Comparison of ENCODE assay signal across 20 cellular contexts in the genomic region with DNA sequence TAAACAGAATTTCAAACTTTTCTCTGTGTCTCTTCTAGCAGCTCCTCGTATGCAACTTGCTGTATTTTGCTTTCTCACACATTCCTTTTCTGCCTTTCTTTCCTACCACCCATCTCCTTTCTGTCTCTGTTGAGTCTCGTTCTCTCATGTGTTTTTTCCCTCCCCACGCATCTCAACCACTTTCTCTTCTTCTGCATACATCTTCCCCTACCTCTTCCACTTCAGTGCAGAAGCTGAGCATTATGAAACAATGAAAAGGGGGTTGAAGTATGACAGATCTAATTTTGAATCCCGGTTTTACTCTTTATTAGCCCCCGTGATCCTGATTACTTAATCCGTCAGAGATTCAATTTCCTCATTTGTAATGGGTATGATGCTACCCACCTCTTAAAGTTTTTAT. TPM values are rescaled to one million over a fixed set of nuclear protein-coding genes. Genes with fewer than 3 reads are reported as not detected.
DNase-seq lines count a peak whose midpoint lies in the region; ATAC-seq, FAIRE-seq and TF ChIP-seq lines count a peak whose summit lies in the region.
"Had no signal": no experiment of that assay in that cellular context is flagged by ENCODE, and none has a peak within 500 bp of the region (broad histone marks: within the 10 kb centered on the region; RNA-seq: fewer than 3 reads in every experiment).

No MANE protein-coding gene starts in this region.

- no peaks in the 10 kb centered on the region for H3K9me1 ChIP-seq in endothelial cell of umbilical vein (replicated peaks; ENCODE audit: control insufficient read depth, extremely low read depth, insufficient read depth, low read length)

- no peaks in the 10 kb centered on the region for H3K9me3 ChIP-seq in CD8-positive, alpha-beta T cell (ENCODE audit: low read length)
- H3K9me3 ChIP-seq in T-helper 17 cell (ENCODE audit: control insufficient read depth, low read length, poor library complexity, severe bottlenecking) (no peaks in the 10 kb centered on the region), endothelial cell of umbilical vein (replicated peaks; ENCODE audit: control insufficient read depth, insufficient read depth, low read length) (no peaks in the 10 kb centered on the region)
- H3K9me3 ChIP-seq: MG63, SJCRH30 had no signal

- H3K9ac ChIP-seq in endothelial cell of umbilical vein (replicated peaks; ENCODE audit: extremely low read depth, insufficient read depth, low read length), result no peak overlapping the region
- H3K9ac ChIP-seq: KMS-11 had no signal

- H3K27ac Mint-ChIP-seq in CD8-positive, alpha-beta T cell, result peak overlapping the region; percentile 65
- peak overlapping the region; percentile 87 for H3K27ac Mint-ChIP-seq in T-helper 17 cell
- H3K27ac Mint-ChIP-seq: HFFc6 had no signal

- H3K4me1 Mint-ChIP-seq in activated T-cell treated with anti-CD3 and anti-CD28 coated beads, Interleukin-2, amount 50 U/mL, for 4 hours (ENCODE audit: low read depth), result peaks cover 52% of the 10 kb centered on the region
- peaks cover 42% of the 10 kb centered on the region for H3K4me1 Mint-ChIP-seq in CD8-positive, alpha-beta T cell (ENCODE audit: low read depth)
- H3K4me1 Mint-ChIP-seq in T-helper 17 cell, result peaks cover 46% of the 10 kb centered on the region

- H3K27ac ChIP-seq in CD8-positive, alpha-beta T cell (ENCODE audit: low read depth, low read length), result no peak overlapping the region
- no peak overlapping the region for H3K27ac ChIP-seq in endothelial cell of umbilical vein (ENCODE audit: insufficient read depth, low read depth, low read length)
- H3K27ac ChIP-seq: KMS-11, RWPE1, SJCRH30 had no signal

- dilution Hi-C loops in endothelial cell of umbilical vein (cut with MboI; ENCODE audit: extremely low pct_ligation_motif_present, low sequenced_read_pairs), result no loop called here

- peak; percentile 60 to 65 for ATAC-seq in activated T-cell treated with anti-CD3 and anti-CD28 coated beads, Interleukin-2, amount 50 U/mL, for 4 hours
- ATAC-seq in CD8-positive, alpha-beta T cell, result no peak
- ATAC-seq in T-helper 17 cell (no peak), HG02678 (IDR thresholded peaks at IDR 0.05; ENCODE audit: unreplicated experiment) (no peak)

- DNase-seq in activated T-cell treated with anti-CD3 and anti-CD28 coated beads, Interleukin-2, amount 50 U/mL, for 4 hours, result no peak
- DNase-seq in activated T-cell treated with anti-CD3 and anti-CD28 coated beads for 4 hours (no peak), T-helper 17 cell (no peak), endothelial cell of umbilical vein (ENCODE audit: low read depth, low spot score) (no peak), C1 segment of cervical spinal cord (lab: John Stamatoyannopoulos, UW) (no peak), SW 1271 (lab: John Stamatoyannopoulos, UW) (no peak)
- DNase-seq in CD8-positive, alpha-beta T cell, result no peak
- DNase-seq: AML-193; CD4-positive, alpha-beta memory T cell; HFFc6; MG63; NCI-H1105; NCI-H1694 treated with DMSO at 0.1 percent for 48 hours; NCI-H345; NCI-H69; SJCRH30 had no signal

- peaks cover 8% of the 10 kb centered on the region for H4K20me1 ChIP-seq in endothelial cell of umbilical vein (replicated peaks; ENCODE audit: control insufficient read depth, extremely low read depth, insufficient read depth, low read length)

- peaks cover 89% of the 10 kb centered on the region for H3K79me2 ChIP-seq in endothelial cell of umbilical vein (ENCODE audit: control insufficient read depth, insufficient read depth, low read length)

- H3K9me3 Mint-ChIP-seq in activated T-cell treated with anti-CD3 and anti-CD28 coated beads, Interleukin-2, amount 50 U/mL, for 4 hours, result no peaks in the 10 kb centered on the region
- H3K9me3 Mint-ChIP-seq in CD8-positive, alpha-beta T cell, result no peaks in the 10 kb centered on the region
- H3K9me3 Mint-ChIP-seq: CD4-positive, alpha-beta memory T cell; HFFc6 had no signal

- H3K4me2 ChIP-seq in endothelial cell of umbilical vein (ENCODE audit: insufficient read depth, low read length), result peak overlapping the region; percentile 86
- H3K4me2 ChIP-seq: KMS-11 had no signal

- H3K27me3 ChIP-seq in CD8-positive, alpha-beta T cell (ENCODE audit: insufficient read depth, low read length), result no peaks in the 10 kb centered on the region
- no peaks in the 10 kb centered on the region for H3K27me3 ChIP-seq in endothelial cell of umbilical vein (ENCODE audit: control insufficient read depth in 2 of 2, insufficient read depth in 2 of 2, low read length in 2 of 2)
- H3K27me3 ChIP-seq: MG63, SJCRH30 had no signal

- no peak overlapping the region for H3K4me3 ChIP-seq in CD8-positive, alpha-beta T cell (ENCODE audit: low read depth, low read length)
- H3K4me3 ChIP-seq in endothelial cell of umbilical vein (replicated peaks in 1 of 3; ENCODE audit: insufficient read depth in 1 of 3, low read depth in 1 of 3, low read length in 3 of 3), result no peak overlapping the region
- H3K4me3 ChIP-seq: MG63, SJCRH30 had no signal

- FAIRE-seq in endothelial cell of umbilical vein (lab: Jason Lieb, UNC), result no peak
- FAIRE-seq: H1 had no signal

- POLR2A ChIA-PET in CD8-positive, alpha-beta T cell (lab: Charles Lee), result no interaction called here
- POLR2A ChIA-PET in endothelial cell of umbilical vein (lab: Charles Lee), result no interaction called here

- intact Hi-C loops in CD8-positive, alpha-beta T cell (cut with DNase I, micrococcal nuclease), result no loop called here
- intact Hi-C loops in endothelial cell of umbilical vein (cut with micrococcal nuclease), result loop anchor here (2.0 kb wide), 1 partner anchor 18 kb away; no protein-coding TSS in a partner anchor

- no peaks in the 10 kb centered on the region for H3K27me3 Mint-ChIP-seq in activated T-cell treated with anti-CD3 and anti-CD28 coated beads, Interleukin-2, amount 50 U/mL, for 4 hours (ENCODE audit: low read depth)
- no peaks in the 10 kb centered on the region for H3K27me3 Mint-ChIP-seq in CD8-positive, alpha-beta T cell (ENCODE audit: low read depth)
- H3K27me3 Mint-ChIP-seq in T-helper 17 cell, result no peaks in the 10 kb centered on the region
- H3K27me3 Mint-ChIP-seq: CD4-positive, alpha-beta memory T cell had no signal

- BruUV-seq in endothelial cell of umbilical vein (replicated peaks; lab: Mats Ljungman, UMichigan), result no TSS peak

- H2AFZ ChIP-seq in endothelial cell of umbilical vein (ENCODE audit: low read depth, low read length), result no peak overlapping the region

- no peak for TF ChIP-seq CTCF in CD8-positive, alpha-beta T cell (IDR thresholded peaks at IDR 0.05)
- TF ChIP-seq CTCF in endothelial cell of umbilical vein (IDR thresholded peaks at IDR 0.05; ENCODE audit: extremely low read depth in 1 of 2, insufficient read depth in 1 of 2, low read depth in 1 of 2, low read length in 2 of 2), result no peak

- CTCF ChIA-PET in CD8-positive, alpha-beta T cell (lab: Charles Lee), result no interaction called here
- CTCF ChIA-PET in endothelial cell of umbilical vein (lab: Charles Lee), result no interaction called here

- peak overlapping the region; percentile 56 for H3K4me3 Mint-ChIP-seq in activated T-cell treated with anti-CD3 and anti-CD28 coated beads, Interleukin-2, amount 50 U/mL, for 4 hours
- H3K4me3 Mint-ChIP-seq in CD8-positive, alpha-beta T cell, result no peak overlapping the region
- peak overlapping the region; percentile 65 for H3K4me3 Mint-ChIP-seq in T-helper 17 cell
- H3K4me3 Mint-ChIP-seq: HFFc6 had no signal

- H3K4me1 ChIP-seq in CD8-positive, alpha-beta T cell (ENCODE audit: insufficient read depth, low read length), result peaks cover 10% of the 10 kb centered on the region
- peaks cover 30% of the 10 kb centered on the region for H3K4me1 ChIP-seq in endothelial cell of umbilical vein (ENCODE audit: control insufficient read depth, extremely low read depth, insufficient read depth, low read length)
- H3K4me1 ChIP-seq: SJCRH30 had no signal

- H3K36me3 Mint-ChIP-seq in activated T-cell treated with anti-CD3 and anti-CD28 coated beads, Interleukin-2, amount 50 U/mL, for 4 hours (ENCODE audit: insufficient read depth), result peaks cover 21% of the 10 kb centered on the region
- no peaks in the 10 kb centered on the region for H3K36me3 Mint-ChIP-seq in CD8-positive, alpha-beta T cell
- peaks cover 4% of the 10 kb centered on the region for H3K36me3 Mint-ChIP-seq in T-helper 17 cell (ENCODE audit: low read depth)
- H3K36me3 Mint-ChIP-seq: CD4-positive, alpha-beta memory T cell had no signal

- no peaks in the 10 kb centered on the region for H3K36me3 ChIP-seq in CD8-positive, alpha-beta T cell (ENCODE audit: insufficient read depth, low read length)
- H3K36me3 ChIP-seq in endothelial cell of umbilical vein (ENCODE audit: control insufficient read depth in 2 of 2, extremely low read depth in 1 of 2, insufficient read depth in 2 of 2, low read length in 2 of 2), result no peaks in the 10 kb centered on the region
- H3K36me3 ChIP-seq: MG63, SJCRH30 had no signal

- TF ChIP-seq POLR2A in endothelial cell of umbilical vein (IDR thresholded peaks at IDR 0.05; ENCODE audit: low read depth, low read length), result no peak

TF ChIP-seq in endothelial cell of umbilical vein, 7 proteins besides CTCF, POLR2A, EP300 and RAD21:
- no peak for TF ChIP-seq POLR2AphosphoS5 (IDR thresholded peaks at IDR 0.05; ENCODE audit: insufficient read depth, low read depth, low read length)
- no peak for TF ChIP-seq FOS (IDR thresholded peaks at IDR 0.05; ENCODE audit: borderline replicate concordance, insufficient read depth, low read length)
- no peak for TF ChIP-seq EZH2 (IDR thresholded peaks at IDR 0.05; ENCODE audit: borderline replicate concordance, low read depth, low read length, severe bottlenecking)
- no peak for TF ChIP-seq MYC (IDR thresholded peaks at IDR 0.05; ENCODE audit: low read depth, low read length)
- TF ChIP-seq JUN (IDR thresholded peaks at IDR 0.05; ENCODE audit: borderline replicate concordance, insufficient read depth, insufficient read length, low read depth), result no peak

RNA-seq across cellular contexts. Expression of a gene that starts 7.2 kb away (rescaled TPM):
- total RNA-seq in activated T-cell treated with anti-CD3 and anti-CD28 coated beads, Interleukin-2, amount 50 U/mL, for 4 hours, result 10 to 100 TPM; 12.5 to 13.8 (median 12.8) TPM
- total RNA-seq in CD8-positive, alpha-beta T cell, result under 1 TPM; 0.67 to 0.90 TPM
- total RNA-seq in T-helper 17 cell, result 1 to 10 TPM; 2.8 to 3.7 TPM
- total RNA-seq in endothelial cell of umbilical vein, result 8.3 and 9.1 TPM in 2 replicates
- polyA plus RNA-seq in endothelial cell of umbilical vein, result 2.1 and 3.2 TPM in 2 replicates
- 4.4 and 4.6 TPM in 2 replicates for polyA plus RNA-seq in endothelial cell of umbilical vein (2011; cell fraction: cytosol; rRNA removed)
- polyA plus RNA-seq in endothelial cell of umbilical vein (2011; cell fraction: nucleus; rRNA removed), result 3.0 and 5.0 TPM in 2 replicates
- polyA plus RNA-seq in endothelial cell of umbilical vein (2012), result 3.7 and 6.7 TPM in 2 replicates
- 2.7 and 3.7 TPM in 2 replicates for polyA minus RNA-seq in endothelial cell of umbilical vein
- 1.1 TPM for polyA minus RNA-seq in endothelial cell of umbilical vein (2011; cell fraction: cytosol; rRNA and poly(A)+ RNA removed)
- 5.9 and 8.6 TPM in 2 replicates for polyA minus RNA-seq in endothelial cell of umbilical vein (2011; cell fraction: nucleus; rRNA and poly(A)+ RNA removed)

Comparison
In these comparisons a context has a peak if more than half of its experiments do, and no peak if none do; other contexts are left out.
1. ATAC-seq: peak in activated T-cell treated with anti-CD3 and anti-CD28 coated beads, Interleukin-2, amount 50 U/mL, for 4 hours (2 of 2); none in CD8-positive, alpha-beta T cell (single experiment), T-helper 17 cell (single experiment) and HG02678 (single experiment).